12 cellular contexts compared by ENCODE assay signal in genomic region chr19:18502236-18502632, GRCh38. TPM values are rescaled to one million over a fixed set of nuclear protein-coding genes. Genes with fewer than 3 reads are reported as not detected.
DNase-seq lines count a peak whose midpoint lies in the region; ATAC-seq and TF ChIP-seq lines count a peak whose summit lies in the region.
"Had no signal": no experiment of that assay in that cellular context is flagged by ENCODE, and none has a peak within 500 bp of the region (broad histone marks: within the 10 kb centered on the region; RNA-seq: fewer than 3 reads in every experiment).

No MANE protein-coding gene starts in this region.

- no peak overlapping the region for H3K4me3 ChIP-seq in BE2C (ENCODE audit: low read depth, low read length)

- H3K27ac Mint-ChIP-seq in activated CD8-positive, alpha-beta T cell treated with anti-CD3 and anti-CD28 coated beads, Interleukin-2, amount 10 ng/mL, durations not matched to agents 7 days and 5 days: peak overlapping the region; percentile 35
- H3K27ac Mint-ChIP-seq in stimulated activated memory B cell treated with anti-CD40 and anti-IgM and Interleukin-4, amounts not matched to agents 10 μg/mL and 1 μg/mL and 100 μg/mL, for 72 hours: peak overlapping the region; percentile 26
- H3K27ac Mint-ChIP-seq: mesothelial cell of epicardium had no signal

- H3K4me3 Mint-ChIP-seq in activated CD8-positive, alpha-beta T cell treated with anti-CD3 and anti-CD28 coated beads, Interleukin-2, amount 10 ng/mL, durations not matched to agents 7 days and 5 days: no peak overlapping the region
- no peak overlapping the region for H3K4me3 Mint-ChIP-seq in stimulated activated memory B cell treated with anti-CD40 and anti-IgM and Interleukin-4, amounts not matched to agents 10 μg/mL and 1 μg/mL and 100 μg/mL, for 72 hours
- H3K4me3 Mint-ChIP-seq: brain, mesothelial cell of epicardium had no signal

- no peak for ATAC-seq in activated CD8-positive, alpha-beta T cell treated with anti-CD3 and anti-CD28 coated beads, Interleukin-2, amount 10 ng/mL, durations not matched to agents 7 days and 5 days
- no peak for ATAC-seq in stimulated activated memory B cell treated with anti-CD40 and anti-IgM and Interleukin-4, amounts not matched to agents 10 μg/mL and 1 μg/mL and 100 μg/mL, for 72 hours

- H3K9me3 Mint-ChIP-seq in activated CD8-positive, alpha-beta T cell treated with anti-CD3 and anti-CD28 coated beads, Interleukin-2, amount 10 ng/mL, durations not matched to agents 7 days and 5 days (ENCODE audit: insufficient read depth): no peaks in the 10 kb centered on the region
- no peaks in the 10 kb centered on the region for H3K9me3 Mint-ChIP-seq in stimulated activated memory B cell treated with anti-CD40 and anti-IgM and Interleukin-4, amounts not matched to agents 10 μg/mL and 1 μg/mL and 100 μg/mL, for 72 hours
- H3K9me3 Mint-ChIP-seq: mesothelial cell of epicardium had no signal

- H3K36me3 ChIP-seq in BE2C: no peaks in the 10 kb centered on the region
- H3K36me3 ChIP-seq: WERI-Rb-1 had no signal

- H3K27ac ChIP-seq in layer of hippocampus (ENCODE audit: low read depth, low read length): peak overlapping the region; percentile 55
- H3K27ac ChIP-seq: epithelial cell of prostate, WERI-Rb-1 had no signal

- no peaks in the 10 kb centered on the region for H3K36me3 Mint-ChIP-seq in activated CD8-positive, alpha-beta T cell treated with anti-CD3 and anti-CD28 coated beads, Interleukin-2, amount 10 ng/mL, durations not matched to agents 7 days and 5 days (ENCODE audit: low read depth)
- peaks cover 7% of the 10 kb centered on the region for H3K36me3 Mint-ChIP-seq in stimulated activated memory B cell treated with anti-CD40 and anti-IgM and Interleukin-4, amounts not matched to agents 10 μg/mL and 1 μg/mL and 100 μg/mL, for 72 hours
- H3K36me3 Mint-ChIP-seq: brain, mesothelial cell of epicardium had no signal

- H3K27me3 Mint-ChIP-seq in activated CD8-positive, alpha-beta T cell treated with anti-CD3 and anti-CD28 coated beads, Interleukin-2, amount 10 ng/mL, durations not matched to agents 7 days and 5 days (ENCODE audit: low read depth): no peaks in the 10 kb centered on the region
- no peaks in the 10 kb centered on the region for H3K27me3 Mint-ChIP-seq in stimulated activated memory B cell treated with anti-CD40 and anti-IgM and Interleukin-4, amounts not matched to agents 10 μg/mL and 1 μg/mL and 100 μg/mL, for 72 hours
- H3K27me3 Mint-ChIP-seq: brain had no signal

- peaks cover 92% of the 10 kb centered on the region for H3K4me1 Mint-ChIP-seq in activated CD8-positive, alpha-beta T cell treated with anti-CD3 and anti-CD28 coated beads, Interleukin-2, amount 10 ng/mL, durations not matched to agents 7 days and 5 days (ENCODE audit: low read depth)
- H3K4me1 Mint-ChIP-seq in stimulated activated memory B cell treated with anti-CD40 and anti-IgM and Interleukin-4, amounts not matched to agents 10 μg/mL and 1 μg/mL and 100 μg/mL, for 72 hours: peaks cover 89% of the 10 kb centered on the region

- CTCF ChIA-PET in activated CD8-positive, alpha-beta T cell treated with anti-CD3 and anti-CD28 coated beads, Interleukin-2, amount 10 ng/mL, durations not matched to agents 7 days and 5 days (lab: Charles Lee): interaction anchor here (1.7 to 4.7 kb wide), 2 partner anchors 18 to 87 kb away, joined by 4 to 25 read pairs; no protein-coding TSS in a partner anchor

- POLR2A ChIA-PET in activated CD8-positive, alpha-beta T cell treated with anti-CD3 and anti-CD28 coated beads, Interleukin-2, amount 10 ng/mL, durations not matched to agents 7 days and 5 days (lab: Charles Lee): interaction anchor here (0.8 kb wide), 1 partner anchor 86 kb away, joined by 3 read pairs; no protein-coding TSS in a partner anchor

- H3K27me3 ChIP-seq in layer of hippocampus (ENCODE audit: control insufficient read depth, insufficient read depth, low read length) (no peaks in the 10 kb centered on the region), BE2C (no peaks in the 10 kb centered on the region)

- no peak for TF ChIP-seq CTCF in BE2C (IDR thresholded peaks at IDR 0.05; ENCODE audit: low read depth, low read length)

- H3K9me3 ChIP-seq in BE2C: no peaks in the 10 kb centered on the region

- peaks cover 16% of the 10 kb centered on the region for H3K4me1 ChIP-seq in BE2C

- peak; percentile 50 for DNase-seq in COLO668 (lab: John Stamatoyannopoulos, UW; ENCODE audit: unreplicated experiment)
- DNase-seq in activated CD8-positive, alpha-beta T cell treated with anti-CD3 and anti-CD28 coated beads, Interleukin-2, amount 10 ng/mL, durations not matched to agents 7 days and 5 days: no peak
- DNase-seq in H4 (ENCODE audit: low spot score): no peak
- DNase-seq in BE2C: no peak
- DNase-seq in 8988T: no peak
- no peak for DNase-seq in NCI-H1436 treated with DMSO at 0.1 percent for 48 hours (lab: John Stamatoyannopoulos, UW)
- DNase-seq: WERI-Rb-1 had no signal

RNA-seq across cellular contexts. Expression of gene ELL, which starts 19.6 kb away (rescaled TPM):
- 10 to 100 TPM; 20.8 to 22.3 TPM for total RNA-seq in activated CD8-positive, alpha-beta T cell treated with anti-CD3 and anti-CD28 coated beads, Interleukin-2, amount 10 ng/mL, durations not matched to agents 7 days and 5 days
- 4.9 and 5.8 TPM in 2 replicates for total RNA-seq in H4 (2014; rRNA removed; shearing (Covaris generic))
- 25.9 TPM for polyA plus RNA-seq in BE2C (2012; ENCODE audit: insufficient read depth, insufficient read length, low read depth)

RNA-seq across cellular contexts. Expression of gene FKBP8, which starts 41.1 kb away (rescaled TPM):
- 100 to 1,000 TPM; 245 to 247 TPM for total RNA-seq in activated CD8-positive, alpha-beta T cell treated with anti-CD3 and anti-CD28 coated beads, Interleukin-2, amount 10 ng/mL, durations not matched to agents 7 days and 5 days
- 145 and 185 TPM in 2 replicates for total RNA-seq in H4 (2014; rRNA removed; shearing (Covaris generic))
- 511 TPM for polyA plus RNA-seq in BE2C (2012; ENCODE audit: insufficient read depth, insufficient read length, low read depth)

RNA-seq across cellular contexts. Expression of gene KXD1, which starts 55.4 kb away (rescaled TPM):
- 100 to 1,000 TPM; 101 to 108 TPM for total RNA-seq in activated CD8-positive, alpha-beta T cell treated with anti-CD3 and anti-CD28 coated beads, Interleukin-2, amount 10 ng/mL, durations not matched to agents 7 days and 5 days
- 139 and 150 TPM in 2 replicates for total RNA-seq in H4 (2014; rRNA removed; shearing (Covaris generic))
- polyA plus RNA-seq in BE2C (2012; ENCODE audit: insufficient read depth, insufficient read length, low read depth): 231 TPM
